15 cellular contexts compared by ENCODE assay signal in the genomic region with DNA sequence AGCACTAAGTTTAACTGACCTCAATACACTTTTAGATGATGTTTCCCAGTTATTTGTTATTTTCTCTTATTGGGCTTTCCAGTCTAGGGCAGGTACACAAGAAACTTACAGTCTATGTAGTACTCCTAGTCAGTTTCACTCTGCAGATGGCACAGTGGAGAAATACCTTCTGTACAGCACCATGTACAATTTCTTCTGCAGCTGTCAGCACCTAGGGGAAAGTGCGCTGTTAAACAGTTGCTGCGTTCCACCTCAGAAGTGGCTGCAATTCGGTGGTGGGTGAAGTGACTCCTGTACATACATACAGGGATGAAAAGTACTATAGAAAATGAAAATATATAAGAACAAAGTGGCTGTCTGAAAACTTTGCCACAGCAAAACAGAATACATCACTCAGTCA. TPM values are rescaled to one million over a fixed set of nuclear protein-coding genes. Genes with fewer than 3 reads are reported as not detected.
A peak's percentile ranks its signal among the peaks of the same experiment; 100 is the strongest.
DNase-seq lines count a peak whose midpoint lies in the region; ATAC-seq and TF ChIP-seq lines count a peak whose summit lies in the region.
"Had no signal": no experiment of that assay in that cellular context is flagged by ENCODE, and none has a peak within 500 bp of the region (broad histone marks: within the 10 kb centered on the region; RNA-seq: fewer than 3 reads in every experiment).

No MANE protein-coding gene starts in this region.

- no peaks in the 10 kb centered on the region for H3K9me3 ChIP-seq in CD8-positive, alpha-beta T cell (ENCODE audit: low read length)
- H3K9me3 ChIP-seq: BLaER1 had no signal

- intact Hi-C loops in left ventricle myocardium superior (cut with micrococcal nuclease), result no loop called here
- intact Hi-C loops in left cardiac atrium (cut with DNase I), result no loop called here
- intact Hi-C loops in CD8-positive, alpha-beta T cell (cut with DNase I, micrococcal nuclease), result no loop called here

- POLR2A ChIA-PET in CD8-positive, alpha-beta T cell (lab: Charles Lee), result no interaction called here

- ATAC-seq in left ventricle myocardium superior (peak; percentile 45), left cardiac atrium (no peak)
- ATAC-seq in CD8-positive, alpha-beta T cell, result no peak

- H3K4me3 ChIP-seq in CD8-positive, alpha-beta T cell (ENCODE audit: low read depth, low read length), result no peak overlapping the region
- H3K4me3 ChIP-seq: BLaER1 had no signal

- no peaks in the 10 kb centered on the region for H3K36me3 ChIP-seq in CD8-positive, alpha-beta T cell (ENCODE audit: insufficient read depth, low read length)
- H3K36me3 ChIP-seq: BLaER1 had no signal

- no peaks in the 10 kb centered on the region for H3K27me3 ChIP-seq in CD8-positive, alpha-beta T cell (ENCODE audit: insufficient read depth, low read length)
- H3K27me3 ChIP-seq: BLaER1 had no signal

- H3K27me3 Mint-ChIP-seq in glutamatergic neuron (ENCODE audit: unreplicated experiment), result no peaks in the 10 kb centered on the region
- H3K27me3 Mint-ChIP-seq in CD8-positive, alpha-beta T cell (ENCODE audit: low read depth), result no peaks in the 10 kb centered on the region

- H3K9me3 Mint-ChIP-seq in glutamatergic neuron (ENCODE audit: unreplicated experiment), result no peaks in the 10 kb centered on the region
- peaks cover 6% of the 10 kb centered on the region for H3K9me3 Mint-ChIP-seq in CD8-positive, alpha-beta T cell
- H3K9me3 Mint-ChIP-seq: H9 had no signal

- H3K4me3 Mint-ChIP-seq in glutamatergic neuron (ENCODE audit: unreplicated experiment), result peak overlapping the region; percentile 5
- H3K4me3 Mint-ChIP-seq in CD8-positive, alpha-beta T cell, result no peak overlapping the region
- H3K4me3 Mint-ChIP-seq: H9 had no signal

- TF ChIP-seq CTCF in glutamatergic neuron (IDR thresholded peaks at IDR 0.05; ENCODE audit: partially characterized antibody, unreplicated experiment), result no peak
- TF ChIP-seq CTCF in CD8-positive, alpha-beta T cell (IDR thresholded peaks at IDR 0.05), result no peak

- peak overlapping the region; percentile 33 for H3K27ac Mint-ChIP-seq in glutamatergic neuron (ENCODE audit: unreplicated experiment)
- H3K27ac Mint-ChIP-seq in CD8-positive, alpha-beta T cell, result no peak overlapping the region

- H3K4me1 Mint-ChIP-seq in glutamatergic neuron (ENCODE audit: low read depth, unreplicated experiment), result peaks cover 10% of the 10 kb centered on the region
- no peaks in the 10 kb centered on the region for H3K4me1 Mint-ChIP-seq in CD8-positive, alpha-beta T cell (ENCODE audit: low read depth)

- DNase-seq in DMS 273 (lab: John Stamatoyannopoulos, UW; ENCODE audit: unreplicated experiment) (peak; percentile 31), DMS 273 treated with DMSO at 0.1 percent for 48 hours (lab: John Stamatoyannopoulos, UW) (no peak), left ventricle myocardium superior (no peak), left cardiac atrium (no peak), glutamatergic neuron (no peak), cerebellum (ENCODE audit: low spot score) (no peak)
- no peak for DNase-seq in CD8-positive, alpha-beta T cell
- DNase-seq: AML-193, DMS79, EL, GDM1, GOT3, H9 had no signal

- H3K4me1 ChIP-seq in CD8-positive, alpha-beta T cell (ENCODE audit: insufficient read depth, low read length), result no peaks in the 10 kb centered on the region
- H3K4me1 ChIP-seq: BLaER1 had no signal

- CTCF ChIA-PET in CD8-positive, alpha-beta T cell (lab: Charles Lee), result no interaction called here

- H3K36me3 Mint-ChIP-seq in glutamatergic neuron (ENCODE audit: unreplicated experiment), result no peaks in the 10 kb centered on the region
- H3K36me3 Mint-ChIP-seq in CD8-positive, alpha-beta T cell, result no peaks in the 10 kb centered on the region

- no peak overlapping the region for H3K27ac ChIP-seq in CD8-positive, alpha-beta T cell (ENCODE audit: low read depth, low read length)
- H3K27ac ChIP-seq: 22Rv1, BLaER1 had no signal

RNA-seq across cellular contexts. Expression of a gene that starts 48.3 kb away (rescaled TPM):
- total RNA-seq in left ventricle myocardium superior (1.9 TPM), left cardiac atrium (1 to 10 TPM; 2.9 to 4.8 TPM), glutamatergic neuron (ENCODE audit: unreplicated experiment) (119 TPM), cerebellum (132 TPM)
- total RNA-seq in CD8-positive, alpha-beta T cell, result not detected

Comparison
In these comparisons a context has a peak if more than half of its experiments do, and no peak if none do; other contexts are left out.
1. RNA of a gene that starts 48.3 kb away (total RNA-seq): 132 TPM in cerebellum (single experiment) and 119 TPM in glutamatergic neuron (single experiment); 2.9 to 4.8 TPM in left cardiac atrium, 1.9 TPM in left ventricle myocardium superior (single experiment) and not detected in CD8-positive, alpha-beta T cell; every median in the first group is over 10 times any median in the second.